In genomic region chr16:49641250-49641649, GRCh38 we compare ENCODE assay signal across 9 cellular contexts.
"Had no signal": no experiment of that assay in that cellular context is flagged by ENCODE, and none has a peak within 500 bp of the region (broad histone marks: within the 10 kb centered on the region; RNA-seq: fewer than 3 reads in every experiment).

No MANE protein-coding gene starts in this region.

- H3K36me3 Mint-ChIP-seq: activated naive CD8-positive, alpha-beta T cell; stimulated activated memory B cell treated with anti-CD40 and anti-IgM and Interleukin-4, amounts not matched to agents 10 μg/mL and 1 μg/mL and 100 μg/mL, for 72 hours had no signal

- H3K4me3 Mint-ChIP-seq: activated naive CD8-positive, alpha-beta T cell; stimulated activated memory B cell treated with anti-CD40 and anti-IgM and Interleukin-4, amounts not matched to agents 10 μg/mL and 1 μg/mL and 100 μg/mL, for 72 hours; type B pancreatic cell had no signal

- H3K4me1 Mint-ChIP-seq: stimulated activated memory B cell treated with anti-CD40 and anti-IgM and Interleukin-4, amounts not matched to agents 10 μg/mL and 1 μg/mL and 100 μg/mL, for 72 hours had no signal

- DNase-seq: activated gamma-delta T cell; activated T-cell treated with anti-CD3 and anti-CD28 coated beads, Interleukin-2, amount 50 U/mL, for 1 hour; hypothalamus; stimulated activated CD4-positive, alpha-beta T cell treated with anti-CD3 and anti-CD28 coated beads, Interleukin-1b, Interleukin-23, amount 100 ng/mL, for 48 hours had no signal

- ATAC-seq: activated CD4-positive, CD25-positive, alpha-beta regulatory T cell treated with anti-CD3 and anti-CD28 coated beads, Interleukin-2, amount 50 U/mL, for 24 hours; stimulated activated memory B cell treated with anti-CD40 and anti-IgM and Interleukin-4, amounts not matched to agents 10 μg/mL and 1 μg/mL and 100 μg/mL, for 72 hours had no signal

- H3K4me3 ChIP-seq: smooth muscle cell had no signal

- H3K27ac Mint-ChIP-seq: activated naive CD8-positive, alpha-beta T cell; stimulated activated memory B cell treated with anti-CD40 and anti-IgM and Interleukin-4, amounts not matched to agents 10 μg/mL and 1 μg/mL and 100 μg/mL, for 72 hours; type B pancreatic cell had no signal
